1 cellular context compared by ENCODE assay signal in genomic region chr17:82281502-82282238, GRCh38.
TF ChIP-seq lines count a peak whose summit lies in the region.

No MANE protein-coding gene starts in this region.

TF ChIP-seq in K562, 482 proteins besides CTCF, POLR2A, EP300 and RAD21:
- TF ChIP-seq FOXJ2 (tag; IDR thresholded peaks at IDR 0.05) (no peak), YY1 (IDR thresholded peaks at IDR 0.05; ENCODE audit: borderline replicate concordance in 1 of 3, control insufficient read depth in 1 of 3, extremely low read depth in 1 of 3, insufficient read depth in 3 of 3, insufficient read length in 1 of 3, insufficient replicate concordance in 2 of 3, low read depth in 1 of 3, low read length in 2 of 3) (no peak), PHTF2 (CRISPR knock-in tag; IDR thresholded peaks at IDR 0.05) (no peak), CHD1 (IDR thresholded peaks at IDR 0.05; ENCODE audit: low read length) (no peak), TEAD1 (CRISPR knock-in tag; IDR thresholded peaks at IDR 0.05) (no peak), NFRKB (IDR thresholded peaks at IDR 0.05; ENCODE audit: low read depth) (peak; percentile 77; the same call in 1 of the 2 replicates), MAFK (IDR thresholded peaks at IDR 0.05; ENCODE audit: low read length) (no peak), ETV1 (tag; conservative IDR thresholded peaks at IDR 0.05; ENCODE audit: low read depth) (no peak), CBFB (CRISPR knock-in tag; IDR thresholded peaks at IDR 0.05) (peak; percentile 55; the same call in 1 of the 2 replicates), PHF20 (IDR thresholded peaks at IDR 0.05; ENCODE audit: partially characterized antibody) (peak; percentile 86), USF1 (CRISPR knock-in tag; IDR thresholded peaks at IDR 0.05) (peak; percentile 34; the same call in 1 of the 2 replicates), ZNF584 (CRISPR knock-in tag; IDR thresholded peaks at IDR 0.05; ENCODE audit: low read depth) (no peak), ZNF408 (CRISPR knock-in tag; IDR thresholded peaks at IDR 0.05; ENCODE audit: low read depth) (no peak), ARID2 (IDR thresholded peaks at IDR 0.05) (peak; percentile 20; the same call in 1 of the 2 replicates), SAFB (IDR thresholded peaks at IDR 0.05; ENCODE audit: borderline replicate concordance, low read depth, low read length) (no peak), ARID3B (CRISPR knock-in tag; IDR thresholded peaks at IDR 0.05; ENCODE audit: borderline replicate concordance) (no peak), TEAD4 (IDR thresholded peaks at IDR 0.05; ENCODE audit: low read length) (no peak), TEAD4 (CRISPR knock-in tag; IDR thresholded peaks at IDR 0.05; ENCODE audit: borderline replicate concordance) (no peak), CHD4 (IDR thresholded peaks at IDR 0.05; ENCODE audit: insufficient read depth, insufficient replicate concordance, low read depth, low read length, poor library complexity, severe bottlenecking) (no peak), POLR3A (IDR thresholded peaks at IDR 0.05; ENCODE audit: borderline replicate concordance, extremely low read depth, insufficient read depth, insufficient read length) (no peak), SNAPC5 (CRISPR knock-in tag; IDR thresholded peaks at IDR 0.05) (no peak), MAX (CRISPR knock-in tag; IDR thresholded peaks at IDR 0.05) (peak; percentile 80), ZNF512 (tag; IDR thresholded peaks at IDR 0.05) (no peak), EGR1 (conservative IDR thresholded peaks at IDR 0.05) (peak; percentile 36; the same call in 1 of the 2 replicates), EHMT2 (IDR thresholded peaks at IDR 0.05) (no peak), TRIM24 (IDR thresholded peaks at IDR 0.05) (peak in 1 of 2 experiments; percentile 49; a peak in 1 of 4 replicates), STAG1 (CRISPR knock-in tag; IDR thresholded peaks at IDR 0.05; ENCODE audit: borderline replicate concordance) (0 out of 2 replicates have a peak, but pooled peaks have one; percentile 9), ZNF830 (CRISPR knock-in tag; IDR thresholded peaks at IDR 0.05) (no peak), NR2C2 (CRISPR knock-in tag; IDR thresholded peaks at IDR 0.05) (peak; percentile 50; the same call in 1 of the 2 replicates), NR2C2 (tag; IDR thresholded peaks at IDR 0.05) (no peak), LCOR (CRISPR knock-in tag; IDR thresholded peaks at IDR 0.05) (no peak), SMARCA5 (IDR thresholded peaks at IDR 0.05) (0 out of 2 replicates have a peak, but pooled peaks have one; percentile 24), ZNF699 (CRISPR knock-in tag; IDR thresholded peaks at IDR 0.05; ENCODE audit: insufficient replicate concordance) (no peak), ZC3H4 (CRISPR knock-in tag; IDR thresholded peaks at IDR 0.05; ENCODE audit: borderline replicate concordance) (no peak), RBBP5 (IDR thresholded peaks at IDR 0.05; ENCODE audit: borderline replicate concordance, insufficient read depth, low read length, poor library complexity, severe bottlenecking) (no peak), SLC30A9 (CRISPR knock-in tag; IDR thresholded peaks at IDR 0.05) (no peak), KDM1A (IDR thresholded peaks at IDR 0.05) (peak in 1 of 2 experiments; percentile 95; a peak in 2 of 4 replicates), NR0B1 (IDR thresholded peaks at IDR 0.05; ENCODE audit: partially characterized antibody) (no peak), HLTF (IDR thresholded peaks at IDR 0.05) (no peak)
